ENCODE assay signal across 25 cellular contexts in the genomic region with DNA sequence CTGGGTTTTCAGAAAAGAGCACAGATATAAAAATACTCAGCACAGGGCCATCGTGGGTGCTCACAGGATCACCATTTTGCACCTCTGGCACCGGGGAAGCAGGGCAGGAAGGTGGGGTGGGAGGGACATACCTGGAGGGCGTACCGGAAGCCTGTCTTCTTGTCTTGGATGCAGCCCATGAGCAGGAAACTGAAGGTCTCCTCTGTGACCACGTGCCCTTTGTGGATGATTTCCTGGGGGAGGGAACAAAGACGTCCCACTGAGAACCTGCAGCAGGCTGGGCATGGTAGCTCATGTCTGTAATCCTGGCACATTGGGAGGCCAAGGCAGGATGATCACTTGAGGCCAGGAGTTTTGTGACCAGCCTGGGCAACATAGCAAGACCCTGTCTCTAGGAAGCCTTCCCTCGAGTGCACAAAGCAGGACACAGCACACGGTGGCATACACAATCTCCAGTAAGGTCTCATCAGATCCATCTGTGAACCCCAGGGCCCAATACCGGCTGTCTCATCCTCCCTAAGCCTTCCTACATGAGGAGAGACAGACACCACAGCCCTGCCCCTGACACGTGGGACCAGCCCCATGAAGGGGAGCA. TPM values are rescaled to one million over a fixed set of nuclear protein-coding genes. Genes with fewer than 3 reads are reported as not detected.
A peak's percentile ranks its signal among the peaks of the same experiment; 100 is the strongest.
DNase-seq lines count a peak whose midpoint lies in the region; ATAC-seq, FAIRE-seq and TF ChIP-seq lines count a peak whose summit lies in the region.
"Had no signal": no experiment of that assay in that cellular context is flagged by ENCODE, and none has a peak within 500 bp of the region (broad histone marks: within the 10 kb centered on the region; RNA-seq: fewer than 3 reads in every experiment).

No MANE protein-coding gene starts in this region.

- FAIRE-seq in urothelium cell line (lab: Jason Lieb, UNC) = peak; percentile 44

- 20 to 90% methylated on average over 1 to 2 of the region's 10 CpGs for WGBS in gastroesophageal sphincter (ENCODE audit: low coverage in 1 of 2), 2 donors

- no peaks in the 10 kb centered on the region for H3K27me3 Mint-ChIP-seq in activated naive CD8-positive, alpha-beta T cell treated with anti-CD3 and anti-CD28 coated beads for 36 hours
- H3K27me3 Mint-ChIP-seq in activated naive CD8-positive, alpha-beta T cell treated with anti-CD3 and anti-CD28 coated beads, Interleukin-2, amount 50 U/mL, for 24 hours = no peaks in the 10 kb centered on the region
- no peaks in the 10 kb centered on the region for H3K27me3 Mint-ChIP-seq in activated naive CD8-positive, alpha-beta T cell treated with anti-CD3 and anti-CD28 coated beads, Interleukin-2, amount 10 ng/mL, durations not matched to agents 7 days and 5 days
- H3K27me3 Mint-ChIP-seq: progenitor cell of endocrine pancreas had no signal

- no peak for ATAC-seq in activated naive CD8-positive, alpha-beta T cell treated with anti-CD3 and anti-CD28 coated beads, Interleukin-2, amount 50 U/mL, for 24 hours
- peak; percentile 85 for ATAC-seq in activated naive CD8-positive, alpha-beta T cell treated with anti-CD3 and anti-CD28 coated beads, Interleukin-2, amount 10 ng/mL, durations not matched to agents 7 days and 5 days (ENCODE audit: low read depth)
- ATAC-seq in gastroesophageal sphincter = no peak
- ATAC-seq: gastrocnemius medialis, sciatic nerve had no signal

- no peak for TF ChIP-seq EP300 in gastroesophageal sphincter (IDR thresholded peaks at IDR 0.05)

- no peak for TF ChIP-seq POLR2A in gastroesophageal sphincter (IDR thresholded peaks at IDR 0.05)

- no peak overlapping the region for H3K4me3 ChIP-seq in gastroesophageal sphincter
- H3K4me3 ChIP-seq: BLaER1 treated with 17β-estradiol and CSF1 and Interleukin-3, amounts not matched to agents 10 nM and 100 nM; gastrocnemius medialis; HAP-1; tibial nerve had no signal

- peaks cover 2% of the 10 kb centered on the region for H3K4me1 Mint-ChIP-seq in activated naive CD8-positive, alpha-beta T cell treated with anti-CD3 and anti-CD28 coated beads for 36 hours
- no peaks in the 10 kb centered on the region for H3K4me1 Mint-ChIP-seq in activated naive CD8-positive, alpha-beta T cell treated with anti-CD3 and anti-CD28 coated beads, Interleukin-2, amount 50 U/mL, for 24 hours
- peaks cover 3% of the 10 kb centered on the region for H3K4me1 Mint-ChIP-seq in activated naive CD8-positive, alpha-beta T cell treated with anti-CD3 and anti-CD28 coated beads, Interleukin-2, amount 10 ng/mL, durations not matched to agents 7 days and 5 days

- no peaks in the 10 kb centered on the region for H3K27me3 ChIP-seq in gastroesophageal sphincter
- H3K27me3 ChIP-seq: BLaER1 treated with 17β-estradiol and CSF1 and Interleukin-3, amounts not matched to agents 10 nM and 100 nM; gastrocnemius medialis; neutrophil; tibial nerve had no signal

- H3K27ac ChIP-seq in KOPT-K1 (ENCODE audit: low read depth, low read length, poor library complexity, severe bottlenecking) (peak overlapping the region; percentile 37), gastroesophageal sphincter (no peak overlapping the region)
- H3K27ac ChIP-seq: BLaER1 treated with 17β-estradiol and CSF1 and Interleukin-3, amounts not matched to agents 10 nM and 100 nM; gastrocnemius medialis; neutrophil; tibial nerve had no signal

- no peaks in the 10 kb centered on the region for H3K9me3 Mint-ChIP-seq in activated naive CD8-positive, alpha-beta T cell treated with anti-CD3 and anti-CD28 coated beads for 36 hours
- H3K9me3 Mint-ChIP-seq in activated naive CD8-positive, alpha-beta T cell treated with anti-CD3 and anti-CD28 coated beads, Interleukin-2, amount 50 U/mL, for 24 hours = no peaks in the 10 kb centered on the region
- no peaks in the 10 kb centered on the region for H3K9me3 Mint-ChIP-seq in activated naive CD8-positive, alpha-beta T cell treated with anti-CD3 and anti-CD28 coated beads, Interleukin-2, amount 10 ng/mL, durations not matched to agents 7 days and 5 days

- no peaks in the 10 kb centered on the region for H3K4me1 ChIP-seq in gastroesophageal sphincter
- H3K4me1 ChIP-seq: BLaER1 treated with 17β-estradiol and CSF1 and Interleukin-3, amounts not matched to agents 10 nM and 100 nM; gastrocnemius medialis; HAP-1; tibial nerve had no signal

- no peak for TF ChIP-seq CTCF in gastroesophageal sphincter (IDR thresholded peaks at IDR 0.05)

- peaks cover 7% of the 10 kb centered on the region for H3K36me3 Mint-ChIP-seq in activated naive CD8-positive, alpha-beta T cell treated with anti-CD3 and anti-CD28 coated beads for 36 hours
- H3K36me3 Mint-ChIP-seq in activated naive CD8-positive, alpha-beta T cell treated with anti-CD3 and anti-CD28 coated beads, Interleukin-2, amount 50 U/mL, for 24 hours (ENCODE audit: low read depth) = peaks cover 24% of the 10 kb centered on the region
- peaks cover 5% of the 10 kb centered on the region for H3K36me3 Mint-ChIP-seq in activated naive CD8-positive, alpha-beta T cell treated with anti-CD3 and anti-CD28 coated beads, Interleukin-2, amount 10 ng/mL, durations not matched to agents 7 days and 5 days

- POLR2A ChIA-PET in activated naive CD8-positive, alpha-beta T cell treated with anti-CD3 and anti-CD28 coated beads, Interleukin-2, amount 10 ng/mL, durations not matched to agents 7 days and 5 days (lab: Charles Lee) = interaction anchor here (2.2 kb wide), 1 partner anchor 9 kb away, joined by 10 read pairs; the partner anchor contains the start of genes CPSF4 and PTCD1

- H3K36me3 ChIP-seq in KOPT-K1 (ENCODE audit: insufficient read depth, low read length) (peaks cover 72% of the 10 kb centered on the region), gastroesophageal sphincter (peaks cover 0 to 93% of the 10 kb centered on the region in 2 donors)

- H3K27ac Mint-ChIP-seq in activated naive CD8-positive, alpha-beta T cell treated with anti-CD3 and anti-CD28 coated beads for 36 hours = peak overlapping the region; percentile 38
- no peak overlapping the region for H3K27ac Mint-ChIP-seq in activated naive CD8-positive, alpha-beta T cell treated with anti-CD3 and anti-CD28 coated beads, Interleukin-2, amount 50 U/mL, for 24 hours
- H3K27ac Mint-ChIP-seq in activated naive CD8-positive, alpha-beta T cell treated with anti-CD3 and anti-CD28 coated beads, Interleukin-2, amount 10 ng/mL, durations not matched to agents 7 days and 5 days = peak overlapping the region; percentile 62
- H3K27ac Mint-ChIP-seq: progenitor cell of endocrine pancreas had no signal

- DNase-seq in activated naive CD8-positive, alpha-beta T cell treated with anti-CD3 and anti-CD28 coated beads for 36 hours = no peak
- no peak for DNase-seq in activated naive CD8-positive, alpha-beta T cell treated with anti-CD3 and anti-CD28 coated beads, Interleukin-2, amount 50 U/mL, for 24 hours
- no peak for DNase-seq in activated naive CD8-positive, alpha-beta T cell treated with anti-CD3 and anti-CD28 coated beads, Interleukin-2, amount 10 ng/mL, durations not matched to agents 7 days and 5 days
- DNase-seq in urothelium cell line (ENCODE audit: low spot score) (no peak), putamen (ENCODE audit: low spot score) (no peak), NOMO-1 treated with dmso at 0.1 percent for 144 hours (lab: John Stamatoyannopoulos, UW; ENCODE audit: unreplicated experiment) (no peak)
- DNase-seq: activated gamma-delta T cell treated with Interleukin-2 at 50 U/mL for 16 hours; activated T-cell treated with anti-CD3 and anti-CD28 coated beads, Interleukin-2, amount 50 U/mL, for 1 hour; amygdala; gastrocnemius medialis; GDM1; kidney glomerular epithelial cell; MV-4-11; NCI-H1436 treated with DMSO at 0.1 percent for 48 hours; NCI-H2107; RPMI8226; T-helper 1 cell had no signal

- H3K9me3 ChIP-seq in KOPT-K1 (ENCODE audit: insufficient read depth, low read length, poor library complexity, severe bottlenecking) = no peaks in the 10 kb centered on the region
- H3K9me3 ChIP-seq in gastroesophageal sphincter = no peaks in the 10 kb centered on the region
- H3K9me3 ChIP-seq: BLaER1 treated with 17β-estradiol and CSF1 and Interleukin-3, amounts not matched to agents 10 nM and 100 nM; gastrocnemius medialis; HAP-1; neutrophil; tibial nerve had no signal

- H3K4me3 Mint-ChIP-seq in activated naive CD8-positive, alpha-beta T cell treated with anti-CD3 and anti-CD28 coated beads for 36 hours = no peak overlapping the region
- H3K4me3 Mint-ChIP-seq in activated naive CD8-positive, alpha-beta T cell treated with anti-CD3 and anti-CD28 coated beads, Interleukin-2, amount 50 U/mL, for 24 hours = no peak overlapping the region
- H3K4me3 Mint-ChIP-seq in activated naive CD8-positive, alpha-beta T cell treated with anti-CD3 and anti-CD28 coated beads, Interleukin-2, amount 10 ng/mL, durations not matched to agents 7 days and 5 days = peak overlapping the region; percentile 19

RNA-seq across cellular contexts. Expression of gene PTCD1, which starts 9.5 kb away (rescaled TPM):
- 1 to 10 TPM; 5.9 to 9.1 TPM for total RNA-seq in activated naive CD8-positive, alpha-beta T cell treated with anti-CD3 and anti-CD28 coated beads for 36 hours
- total RNA-seq in activated naive CD8-positive, alpha-beta T cell treated with anti-CD3 and anti-CD28 coated beads, Interleukin-2, amount 10 ng/mL, durations not matched to agents 7 days and 5 days = 10 to 100 TPM; 10.7 to 11.1 TPM
- 10 to 100 TPM in 1 of 4 donors, 1 to 10 TPM in 3; 6.2 to 10.8 (median 7.3) TPM for total RNA-seq in gastroesophageal sphincter

RNA-seq across cellular contexts. Expression of gene CPSF4, which starts 9.7 kb away (rescaled TPM):
- total RNA-seq in activated naive CD8-positive, alpha-beta T cell treated with anti-CD3 and anti-CD28 coated beads for 36 hours = 10 to 100 TPM; 70.0 to 70.1 TPM
- total RNA-seq in activated naive CD8-positive, alpha-beta T cell treated with anti-CD3 and anti-CD28 coated beads, Interleukin-2, amount 10 ng/mL, durations not matched to agents 7 days and 5 days = 10 to 100 TPM; 61.5 to 62.1 TPM
- total RNA-seq in gastroesophageal sphincter = 10 to 100 TPM; 13.6 to 34.6 (median 23.0) TPM

RNA-seq across cellular contexts. Expression of gene BUD31, which starts 20.3 kb away (rescaled TPM):
- 100 to 1,000 TPM; 156 to 162 TPM for total RNA-seq in activated naive CD8-positive, alpha-beta T cell treated with anti-CD3 and anti-CD28 coated beads for 36 hours
- 10 to 100 TPM; 80.8 to 90.4 TPM for total RNA-seq in activated naive CD8-positive, alpha-beta T cell treated with anti-CD3 and anti-CD28 coated beads, Interleukin-2, amount 10 ng/mL, durations not matched to agents 7 days and 5 days
- total RNA-seq in gastroesophageal sphincter = 10 to 100 TPM; 47.3 to 73.4 (median 70.0) TPM

RNA-seq across cellular contexts. Expression of gene PDAP1, which starts 20.7 kb away (rescaled TPM):
- total RNA-seq in activated naive CD8-positive, alpha-beta T cell treated with anti-CD3 and anti-CD28 coated beads for 36 hours = 100 to 1,000 TPM; 201 to 214 TPM
- 10 to 100 TPM; 87.1 to 93.5 TPM for total RNA-seq in activated naive CD8-positive, alpha-beta T cell treated with anti-CD3 and anti-CD28 coated beads, Interleukin-2, amount 10 ng/mL, durations not matched to agents 7 days and 5 days
- 100 to 1,000 TPM in 3 of 4 donors, 10 to 100 TPM in 1; 91.7 to 155 (median 123) TPM for total RNA-seq in gastroesophageal sphincter

RNA-seq across cellular contexts. Expression of gene ATP5MF, which starts 36.9 kb away (rescaled TPM):
- total RNA-seq in activated naive CD8-positive, alpha-beta T cell treated with anti-CD3 and anti-CD28 coated beads for 36 hours = 100 to 1,000 TPM; 457 to 476 TPM
- 100 to 1,000 TPM; 338 to 377 TPM for total RNA-seq in activated naive CD8-positive, alpha-beta T cell treated with anti-CD3 and anti-CD28 coated beads, Interleukin-2, amount 10 ng/mL, durations not matched to agents 7 days and 5 days
- total RNA-seq in gastroesophageal sphincter = 100 to 1,000 TPM; 443 to 971 (median 916) TPM
